In the genomic region with DNA sequence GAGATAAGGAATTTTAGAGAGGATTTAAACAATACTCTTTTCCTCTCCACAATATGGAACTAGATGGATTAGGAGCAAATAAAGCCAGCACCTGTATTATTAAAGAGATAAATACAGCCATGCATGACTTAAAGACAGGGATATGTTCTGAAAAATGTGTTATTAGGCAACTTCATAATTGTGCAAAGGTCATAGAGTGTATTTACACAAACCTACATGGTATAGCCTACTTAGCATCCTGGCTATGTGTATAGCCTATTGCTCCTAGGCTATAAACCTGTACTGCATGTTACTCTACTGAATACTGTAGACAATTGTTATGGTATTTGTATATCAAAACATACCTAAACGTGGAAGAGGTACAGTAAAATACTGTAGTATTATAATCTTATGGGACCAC, we compare ENCODE assay signal across 13 cellular contexts. TPM values are rescaled to one million over a fixed set of nuclear protein-coding genes. Genes with fewer than 3 reads are reported as not detected.
DNase-seq lines count a peak whose midpoint lies in the region; ATAC-seq and TF ChIP-seq lines count a peak whose summit lies in the region.
"Had no signal": no experiment of that assay in that cellular context is flagged by ENCODE, and none has a peak within 500 bp of the region (broad histone marks: within the 10 kb centered on the region; RNA-seq: fewer than 3 reads in every experiment).

No MANE protein-coding gene starts in this region.

- POLR2A ChIA-PET in activated CD4-positive, alpha-beta memory T cell treated with anti-CD3 and anti-CD28 coated beads for 36 hours (lab: Charles Lee), result no interaction called here

- peak overlapping the region in 1 of 2 donors; percentile 18 for H3K4me3 Mint-ChIP-seq in activated T-cell treated with anti-CD3 and anti-CD28 coated beads, Interleukin-2, amount 50 U/mL, for 72 hours
- no peak overlapping the region for H3K4me3 Mint-ChIP-seq in activated T-cell treated with anti-CD3 and anti-CD28 coated beads, Interleukin-2, amount 50 U/mL, for 4 hours
- H3K4me3 Mint-ChIP-seq in central memory CD8-positive, alpha-beta T cell, result peak overlapping the region; percentile 9
- no peak overlapping the region for H3K4me3 Mint-ChIP-seq in activated CD4-positive, alpha-beta memory T cell treated with anti-CD3 and anti-CD28 coated beads for 36 hours
- H3K4me3 Mint-ChIP-seq: CD14-positive monocyte, GM23338 had no signal

- H3K9me3 Mint-ChIP-seq in activated T-cell treated with anti-CD3 and anti-CD28 coated beads, Interleukin-2, amount 50 U/mL, for 72 hours, result no peaks in the 10 kb centered on the region
- H3K9me3 Mint-ChIP-seq in activated T-cell treated with anti-CD3 and anti-CD28 coated beads, Interleukin-2, amount 50 U/mL, for 4 hours, result no peaks in the 10 kb centered on the region
- no peaks in the 10 kb centered on the region for H3K9me3 Mint-ChIP-seq in central memory CD8-positive, alpha-beta T cell
- no peaks in the 10 kb centered on the region for H3K9me3 Mint-ChIP-seq in activated CD4-positive, alpha-beta memory T cell treated with anti-CD3 and anti-CD28 coated beads for 36 hours
- H3K9me3 Mint-ChIP-seq: CD14-positive monocyte, GM23338 had no signal

- no peaks in the 10 kb centered on the region for H3K9me3 ChIP-seq in gastrocnemius medialis
- no peaks in the 10 kb centered on the region for H3K9me3 ChIP-seq in right atrium auricular region
- H3K9me3 ChIP-seq: HAP-1 had no signal

- H3K4me1 Mint-ChIP-seq in activated T-cell treated with anti-CD3 and anti-CD28 coated beads, Interleukin-2, amount 50 U/mL, for 72 hours (ENCODE audit: low read depth), result peaks cover 13% of the 10 kb centered on the region
- peaks cover 26% of the 10 kb centered on the region for H3K4me1 Mint-ChIP-seq in activated T-cell treated with anti-CD3 and anti-CD28 coated beads, Interleukin-2, amount 50 U/mL, for 4 hours (ENCODE audit: low read depth)
- peaks cover 30% of the 10 kb centered on the region for H3K4me1 Mint-ChIP-seq in central memory CD8-positive, alpha-beta T cell
- peaks cover 14% of the 10 kb centered on the region for H3K4me1 Mint-ChIP-seq in activated CD4-positive, alpha-beta memory T cell treated with anti-CD3 and anti-CD28 coated beads for 36 hours (ENCODE audit: low read depth)
- H3K4me1 Mint-ChIP-seq: CD14-positive monocyte, GM23338 had no signal

- intact Hi-C loops in gastrocnemius medialis (cut with DNase I; ENCODE audit: low total_unique reads), result loop anchor here (5.0 kb wide), 1 partner anchor 52 kb away; a partner anchor contains a TSS
- intact Hi-C loops in activated CD4-positive, alpha-beta memory T cell treated with anti-CD3 and anti-CD28 coated beads for 36 hours (cut with micrococcal nuclease), result no loop called here
- intact Hi-C loops in Right ventricle myocardium inferior (cut with DNase I), result no loop called here

- no peak for DNase-seq in activated T-cell treated with anti-CD3 and anti-CD28 coated beads, Interleukin-2, amount 50 U/mL, for 72 hours
- no peak for DNase-seq in activated T-cell treated with anti-CD3 and anti-CD28 coated beads, Interleukin-2, amount 50 U/mL, for 4 hours
- no peak for DNase-seq in central memory CD8-positive, alpha-beta T cell (ENCODE audit: low spot score in 2 of 2)
- DNase-seq in gastrocnemius medialis (no peak), right atrium auricular region (ENCODE audit: low spot score) (no peak), Right ventricle myocardium inferior (ENCODE audit: missing footprints) (no peak)
- DNase-seq in activated CD4-positive, alpha-beta memory T cell treated with anti-CD3 and anti-CD28 coated beads for 36 hours, result no peak
- DNase-seq: Calu3, DMS 273 treated with DMSO at 0.1 percent for 48 hours had no signal

- CTCF ChIA-PET in activated CD4-positive, alpha-beta memory T cell treated with anti-CD3 and anti-CD28 coated beads for 36 hours (lab: Charles Lee), result interaction anchor here (1.2 to 3.4 kb wide), 2 partner anchors 88 to 330 kb away, joined by 4 to 10 read pairs; no protein-coding TSS in a partner anchor

- H3K36me3 ChIP-seq in gastrocnemius medialis (peaks cover 0 to 23% of the 10 kb centered on the region in 2 donors), right atrium auricular region (peaks cover 15% of the 10 kb centered on the region)
- H3K36me3 ChIP-seq: HAP-1 had no signal

- peaks cover 2 to 5% of the 10 kb centered on the region in 2 donors for H3K36me3 Mint-ChIP-seq in activated T-cell treated with anti-CD3 and anti-CD28 coated beads, Interleukin-2, amount 50 U/mL, for 72 hours (ENCODE audit: insufficient read depth in 2 of 2)
- peaks cover 27% of the 10 kb centered on the region for H3K36me3 Mint-ChIP-seq in activated T-cell treated with anti-CD3 and anti-CD28 coated beads, Interleukin-2, amount 50 U/mL, for 4 hours (ENCODE audit: insufficient read depth)
- H3K36me3 Mint-ChIP-seq in central memory CD8-positive, alpha-beta T cell (ENCODE audit: insufficient read depth), result peaks cover 10% of the 10 kb centered on the region
- H3K36me3 Mint-ChIP-seq in activated CD4-positive, alpha-beta memory T cell treated with anti-CD3 and anti-CD28 coated beads for 36 hours, result no peaks in the 10 kb centered on the region

- H3K27ac Mint-ChIP-seq in activated T-cell treated with anti-CD3 and anti-CD28 coated beads, Interleukin-2, amount 50 U/mL, for 72 hours, result peak overlapping the region; percentile 89
- H3K27ac Mint-ChIP-seq in central memory CD8-positive, alpha-beta T cell (ENCODE audit: low read depth), result peak overlapping the region; percentile 98
- H3K27ac Mint-ChIP-seq in activated CD4-positive, alpha-beta memory T cell treated with anti-CD3 and anti-CD28 coated beads for 36 hours, result no peak overlapping the region
- H3K27ac Mint-ChIP-seq: GM23338 had no signal

- H3K27me3 ChIP-seq in gastrocnemius medialis, result no peaks in the 10 kb centered on the region
- H3K27me3 ChIP-seq in right atrium auricular region, result no peaks in the 10 kb centered on the region

- no peak for ATAC-seq in activated T-cell treated with anti-CD3 and anti-CD28 coated beads, Interleukin-2, amount 50 U/mL, for 72 hours (replicated peaks in 1 of 2)
- no peak for ATAC-seq in activated T-cell treated with anti-CD3 and anti-CD28 coated beads, Interleukin-2, amount 50 U/mL, for 4 hours
- ATAC-seq in central memory CD8-positive, alpha-beta T cell (replicated peaks; ENCODE audit: extremely low read depth, poor library complexity, severe bottlenecking), result no peak
- ATAC-seq in gastrocnemius medialis (no peak), Right ventricle myocardium inferior (no peak)
- ATAC-seq: GM23338 had no signal

- H3K4me3 ChIP-seq in gastrocnemius medialis (no peak overlapping the region), right atrium auricular region (no peak overlapping the region)
- H3K4me3 ChIP-seq: GM23338, HAP-1 had no signal

- in situ Hi-C loops in gastrocnemius medialis (cut with MboI; ENCODE audit: low sequenced_read_pairs in 4 of 4), result no loop called here

- H3K4me1 ChIP-seq in gastrocnemius medialis (peaks cover 20 to 35% of the 10 kb centered on the region in 2 donors), right atrium auricular region (no peaks in the 10 kb centered on the region)

- no peak for TF ChIP-seq POLR2A in gastrocnemius medialis (IDR thresholded peaks at IDR 0.05)

- TF ChIP-seq CTCF in gastrocnemius medialis (IDR thresholded peaks at IDR 0.05 in 4 of 5, conservative IDR thresholded peaks at IDR 0.05 in 1 of 5), result no peak
- TF ChIP-seq CTCF in right atrium auricular region (IDR thresholded peaks at IDR 0.05), result no peak

- H3K27me3 Mint-ChIP-seq in activated T-cell treated with anti-CD3 and anti-CD28 coated beads, Interleukin-2, amount 50 U/mL, for 72 hours (ENCODE audit: low read depth), result no peaks in the 10 kb centered on the region
- H3K27me3 Mint-ChIP-seq in activated T-cell treated with anti-CD3 and anti-CD28 coated beads, Interleukin-2, amount 50 U/mL, for 4 hours (ENCODE audit: low read depth), result no peaks in the 10 kb centered on the region
- no peaks in the 10 kb centered on the region for H3K27me3 Mint-ChIP-seq in central memory CD8-positive, alpha-beta T cell
- H3K27me3 Mint-ChIP-seq in activated CD4-positive, alpha-beta memory T cell treated with anti-CD3 and anti-CD28 coated beads for 36 hours, result no peaks in the 10 kb centered on the region

- H3K27ac ChIP-seq in gastrocnemius medialis, result peak overlapping the region in 3 of 4 donors; percentile 30 to 55 (median 32)
- H3K27ac ChIP-seq in right atrium auricular region, result no peak overlapping the region
- H3K27ac ChIP-seq: 22Rv1 had no signal

RNA-seq across cellular contexts. Expression of a gene that starts 53.0 kb away (rescaled TPM):
- total RNA-seq in activated T-cell treated with anti-CD3 and anti-CD28 coated beads, Interleukin-2, amount 50 U/mL, for 72 hours, result 10 to 100 TPM; 25.5 to 29.3 TPM
- 10 to 100 TPM; 17.6 to 21.6 (median 18.6) TPM for total RNA-seq in activated T-cell treated with anti-CD3 and anti-CD28 coated beads, Interleukin-2, amount 50 U/mL, for 4 hours
- total RNA-seq in gastrocnemius medialis (10 to 100 TPM; 17.3 to 45.0 (median 37.3) TPM), right atrium auricular region (10 to 100 TPM; 12.8 to 17.7 TPM), Right ventricle myocardium inferior (33.4 TPM)
- total RNA-seq in activated CD4-positive, alpha-beta memory T cell treated with anti-CD3 and anti-CD28 coated beads for 36 hours, result 10 to 100 TPM; 19.2 to 20.3 TPM

RNA-seq across cellular contexts. Expression of a gene that starts 53.1 kb away (rescaled TPM):
- total RNA-seq in activated T-cell treated with anti-CD3 and anti-CD28 coated beads, Interleukin-2, amount 50 U/mL, for 72 hours, result 10 to 100 TPM; 38.6 to 44.1 TPM
- 10 to 100 TPM; 20.3 to 28.4 (median 28.0) TPM for total RNA-seq in activated T-cell treated with anti-CD3 and anti-CD28 coated beads, Interleukin-2, amount 50 U/mL, for 4 hours
- total RNA-seq in gastrocnemius medialis (1 to 10 TPM; 1.2 to 3.6 (median 2.7) TPM), right atrium auricular region (1 to 10 TPM; 1.2 to 1.7 TPM), Right ventricle myocardium inferior (3.0 TPM)
- total RNA-seq in activated CD4-positive, alpha-beta memory T cell treated with anti-CD3 and anti-CD28 coated beads for 36 hours, result 10 to 100 TPM; 39.9 to 42.4 TPM

Comparison
In these comparisons a context has a peak if more than half of its experiments do, and no peak if none do; other contexts are left out.
1. H3K27ac ChIP-seq: peak in gastrocnemius medialis (3 of 4); none in right atrium auricular region (0 of 2).